ENCODE assay signal across 21 cellular contexts in genomic region chr1:246526915-246527314, GRCh38. TPM values are rescaled to one million over a fixed set of nuclear protein-coding genes. Genes with fewer than 3 reads are reported as not detected.
DNase-seq lines count a peak whose midpoint lies in the region; ATAC-seq, FAIRE-seq and TF ChIP-seq lines count a peak whose summit lies in the region.
"Had no signal": no experiment of that assay in that cellular context is flagged by ENCODE, and none has a peak within 500 bp of the region (broad histone marks: within the 10 kb centered on the region; RNA-seq: fewer than 3 reads in every experiment).

No MANE protein-coding gene starts in this region.

- peak overlapping the region; percentile 82 to 88 for H3K27ac Mint-ChIP-seq in effector memory CD8-positive, alpha-beta T cell

- H3K4me1 ChIP-seq in HepG2 (ENCODE audit: insufficient read depth, low read length) (peaks cover 30% of the 10 kb centered on the region), right lobe of liver (no peaks in the 10 kb centered on the region), OCI-LY7 (ENCODE audit: insufficient read depth, low read length, poor library complexity, severe bottlenecking) (peaks cover 11% of the 10 kb centered on the region)
- H3K4me1 ChIP-seq: ascending aorta, gastrocnemius medialis had no signal

- H3K9me3 ChIP-seq in HepG2 (ENCODE audit: low read length) (peaks cover 14% of the 10 kb centered on the region), right lobe of liver (no peaks in the 10 kb centered on the region), OCI-LY7 (ENCODE audit: low read length) (no peaks in the 10 kb centered on the region)
- H3K9me3 ChIP-seq: gastrocnemius medialis had no signal

- DNase-seq in HepG2 (ENCODE audit: low spot score) = no peak
- no peak for DNase-seq in right lobe of liver
- no peak for DNase-seq in OCI-LY7 (ENCODE audit: low spot score)
- no peak for DNase-seq in effector memory CD8-positive, alpha-beta T cell
- DNase-seq in GM19240 (ENCODE audit: insufficient read length, low spot score) = no peak
- no peak for DNase-seq in frontal cortex (ENCODE audit: low spot score in 2 of 2)
- DNase-seq: activated CD4-positive, alpha-beta T cell treated with anti-CD3 and anti-CD28 coated beads for 48 hours; activated naive CD4-positive, alpha-beta T cell; CD8-positive, alpha-beta T cell; cerebellar nuclear complex; DMS79; gastrocnemius medialis; kidney; NCI-H1105 treated with DMSO at 0.1 percent for 48 hours; NCI-H2107; NCI-H524 treated with DMSO at 0.1 percent for 48 hours; T-cell had no signal

- H3K27me3 Mint-ChIP-seq in effector memory CD8-positive, alpha-beta T cell = no peaks in the 10 kb centered on the region
- H3K27me3 Mint-ChIP-seq: T-cell had no signal

- H3K36me3 ChIP-seq in HepG2 (replicated peaks in 1 of 2; ENCODE audit: control insufficient read depth in 1 of 2, insufficient read depth in 2 of 2, low read length in 2 of 2) (no peaks in the 10 kb centered on the region), right lobe of liver (no peaks in the 10 kb centered on the region), OCI-LY7 (ENCODE audit: insufficient read depth, low read length) (no peaks in the 10 kb centered on the region)
- H3K36me3 ChIP-seq: ascending aorta, gastrocnemius medialis, thoracic aorta had no signal

- no peaks in the 10 kb centered on the region for H3K79me2 ChIP-seq in HepG2 (ENCODE audit: insufficient read depth, low read length)
- no peaks in the 10 kb centered on the region for H3K79me2 ChIP-seq in OCI-LY7 (ENCODE audit: insufficient read depth, low read depth, low read length)

- peak overlapping the region in 1 of 2 donors; percentile 64 for H3K4me3 Mint-ChIP-seq in effector memory CD8-positive, alpha-beta T cell
- H3K4me3 Mint-ChIP-seq: CD8-positive, alpha-beta T cell; T-cell had no signal

- intact Hi-C loops in HepG2 (cut with micrococcal nuclease; ENCODE audit: unreplicated experiment) (no loop called here), right lobe of liver (cut with DNase I) (no loop called here), OCI-LY7 (cut with micrococcal nuclease; ENCODE audit: unreplicated experiment) (no loop called here)

- ATAC-seq in HepG2 (peak; percentile 63), right lobe of liver (no peak), HG03045 (IDR thresholded peaks at IDR 0.05; ENCODE audit: unreplicated experiment) (no peak)
- ATAC-seq in effector memory CD8-positive, alpha-beta T cell (replicated peaks) = no peak
- ATAC-seq: CD8-positive, alpha-beta T cell; gastrocnemius medialis had no signal

- H2AFZ ChIP-seq in HepG2 (ENCODE audit: low read length) (no peak overlapping the region), OCI-LY7 (ENCODE audit: low read length) (peak overlapping the region; percentile 78)

- TF ChIP-seq RAD21 in HepG2 (CRISPR knock-in tag; IDR thresholded peaks at IDR 0.05) = no peak

- H3K27me3 ChIP-seq in HepG2 (ENCODE audit: control insufficient read depth in 1 of 2, insufficient read depth in 2 of 2, low read length in 2 of 2) (peaks cover 3 to 4% of the 10 kb centered on the region in 2 experiments; a peak in 2 of 5 replicates), right lobe of liver (no peaks in the 10 kb centered on the region)
- H3K27me3 ChIP-seq: ascending aorta, gastrocnemius medialis had no signal

- H3K9me3 Mint-ChIP-seq in effector memory CD8-positive, alpha-beta T cell = no peaks in the 10 kb centered on the region

- in situ Hi-C loops in HepG2 (cut with HindIII; ENCODE audit: extremely low pct_ligation_motif_present, low pct_unique_long_range_greater_than_20kb) = no loop called here

- 20% methylated on average over 3 of the region's 7 CpGs for WGBS in HepG2 (ENCODE audit: low lambda C conversion rate)
- WGBS in right lobe of liver (ENCODE audit: insufficient coverage, low coverage, low lambda C conversion rate, missing lambda C conversion rate) = no CpG with 5 or more reads among the region's 7 CpGs

- no peak overlapping the region; the same call in 1 of the 2 replicates for H3K9ac ChIP-seq in HepG2 (ENCODE audit: insufficient read depth, low read depth, low read length)

- peaks cover 10 to 16% of the 10 kb centered on the region in 2 donors for H3K4me1 Mint-ChIP-seq in effector memory CD8-positive, alpha-beta T cell (ENCODE audit: low read depth in 2 of 2)

- POLR2A ChIA-PET in HepG2 (lab: Yijun Ruan, JAX) (interaction anchor here (2.3 kb wide), 1 partner anchor 15 kb away, joined by 5 read pairs; no protein-coding TSS in a partner anchor), OCI-LY7 (lab: Charles Lee) (interaction anchor here (0.5 to 1.8 kb wide), 5 partner anchors 11 to 797 kb away, joined by 3 to 6 read pairs (median 3); no protein-coding TSS in a partner anchor)

- TF ChIP-seq POLR2A in HepG2 (IDR thresholded peaks at IDR 0.05; ENCODE audit: insufficient read depth in 1 of 2, low read depth in 2 of 2, low read length in 2 of 2) (no peak), right lobe of liver (IDR thresholded peaks at IDR 0.05) (no peak)

- CTCF ChIA-PET in HepG2 (lab: Yijun Ruan, JAX; ENCODE audit: low intra/inter-chr PET ratio, low total read pairs) = no interaction called here
- CTCF ChIA-PET in OCI-LY7 (lab: Charles Lee; ENCODE audit: unreplicated experiment) = interaction anchor here (1.3 kb wide), 1 partner anchor 21 kb away, joined by 3 read pairs; no protein-coding TSS in a partner anchor

- H4K20me1 ChIP-seq in HepG2 (ENCODE audit: insufficient read depth, low read length) = no peaks in the 10 kb centered on the region
- H4K20me1 ChIP-seq in OCI-LY7 (ENCODE audit: insufficient read depth, low read length) = no peaks in the 10 kb centered on the region

- no peaks in the 10 kb centered on the region for H3K9me2 ChIP-seq in OCI-LY7 (ENCODE audit: insufficient read depth, low read length)

- BruUV-seq in HepG2 (replicated peaks; lab: Mats Ljungman, UMichigan) (no TSS peak), OCI-LY7 (replicated peaks; lab: Mats Ljungman, UMichigan) (no TSS peak)

- no peak for TF ChIP-seq CTCF in HepG2 (CRISPR knock-in tag; IDR thresholded peaks at IDR 0.05)
- no peak for TF ChIP-seq CTCF in right lobe of liver (IDR thresholded peaks at IDR 0.05)
- TF ChIP-seq CTCF in OCI-LY7 (conservative IDR thresholded peaks at IDR 0.05; ENCODE audit: low read length) = no peak

- H3K27ac ChIP-seq in HepG2 (ENCODE audit: extremely low read length, insufficient read depth, low read length) = no peak overlapping the region
- no peak overlapping the region for H3K27ac ChIP-seq in right lobe of liver
- no peak overlapping the region for H3K27ac ChIP-seq in OCI-LY7 (ENCODE audit: low read depth, low read length, poor library complexity, severe bottlenecking)
- H3K27ac ChIP-seq: ascending aorta, gastrocnemius medialis, thoracic aorta had no signal

- peak overlapping the region; percentile 63 for H3K4me2 ChIP-seq in HepG2 (ENCODE audit: low read depth, low read length)
- peak overlapping the region; percentile 25; the same call in 1 of the 2 replicates for H3K4me2 ChIP-seq in OCI-LY7 (ENCODE audit: low read length)

- H3K4me3 ChIP-seq in HepG2 (replicated peaks in 1 of 3; ENCODE audit: insufficient read depth in 1 of 3, low read depth in 2 of 3, low read length in 3 of 3) (peak overlapping the region in 2 of 3 experiments; percentile 29 to 57; a peak in 4 of 6 replicates), right lobe of liver (no peak overlapping the region), OCI-LY7 (ENCODE audit: low read depth, low read length, poor library complexity, severe bottlenecking) (no peak overlapping the region)
- H3K4me3 ChIP-seq: ascending aorta, gastrocnemius medialis, thoracic aorta had no signal

- H3K36me3 Mint-ChIP-seq in effector memory CD8-positive, alpha-beta T cell (ENCODE audit: insufficient read depth) = no peaks in the 10 kb centered on the region
- H3K36me3 Mint-ChIP-seq: CD8-positive, alpha-beta T cell; T-cell had no signal

- no peak for FAIRE-seq in HepG2 (lab: Jason Lieb, UNC)
- FAIRE-seq in frontal cortex (lab: Jason Lieb, UNC) = no peak
- FAIRE-seq: HTR-8/SVneo, kidney had no signal

- TF ChIP-seq EP300 in HepG2 (IDR thresholded peaks at IDR 0.05; ENCODE audit: low read depth in 2 of 2, low read length in 2 of 2) (no peak), HepG2 (CRISPR knock-in tag; IDR thresholded peaks at IDR 0.05; ENCODE audit: borderline replicate concordance) (no peak)

RNA-seq across cellular contexts. Expression of gene SMYD3, which starts 19.8 kb away (rescaled TPM):
- total RNA-seq in HepG2 (2016; rRNA removed; fragmentation: Illumina TruSeq; extraction: Trizol) (27.7 and 32.9 TPM in 2 replicates), right lobe of liver (10 to 100 TPM in 1 of 6 experiments, 1 to 10 TPM in 5; 6.3 to 10.0 (median 6.6) TPM), OCI-LY7 (2022) (32.5 and 34.5 TPM in 2 replicates), frontal cortex (32.2 TPM)
- total RNA-seq in HepG2 (2016; cell fraction: cytosol; rRNA removed; fragmentation: Illumina TruSeq; extraction: Trizol; ENCODE audit: low read depth) = 54.0 and 56.1 TPM in 2 replicates
- 24.8 and 37.8 TPM in 2 replicates for total RNA-seq in HepG2 (2016; cell fraction: insoluble cytoplasmic fraction; rRNA removed; fragmentation: Illumina TruSeq; extraction: Trizol)
- total RNA-seq in HepG2 (2016; cell fraction: membrane; rRNA removed; fragmentation: Illumina TruSeq; extraction: Trizol) = 35.4 and 37.3 TPM in 2 replicates
- total RNA-seq in HepG2 (2016; cell fraction: nucleus; rRNA removed; fragmentation: Illumina TruSeq; extraction: Trizol) = 28.7 and 30.4 TPM in 2 replicates
- 29.2 and 35.8 TPM in 2 replicates for polyA plus RNA-seq in HepG2 (2011; rRNA removed)
- 19.7 and 23.0 TPM in 2 replicates for polyA plus RNA-seq in HepG2 (2011; cell fraction: cytosol; rRNA removed)
- polyA plus RNA-seq in HepG2 (2011; cell fraction: nucleus; rRNA removed) = 10.9 and 13.1 TPM in 2 replicates
- 44.3 and 60.7 TPM in 2 replicates for polyA plus RNA-seq in HepG2 (2012)
- polyA plus RNA-seq in HepG2 (2016; cell fraction: cytosol; fragmentation: Illumina TruSeq; extraction: Trizol; ENCODE audit: low read depth) = 30.9 and 35.7 TPM in 2 replicates
- polyA plus RNA-seq in HepG2 (2016; cell fraction: insoluble cytoplasmic fraction; fragmentation: Illumina TruSeq; extraction: Trizol; ENCODE audit: low read depth) = 37.3 and 37.7 TPM in 2 replicates
- 25.1 and 29.0 TPM in 2 replicates for polyA plus RNA-seq in HepG2 (2016; cell fraction: membrane; fragmentation: Illumina TruSeq; extraction: Trizol; ENCODE audit: low read depth)
- 17.8 and 20.2 TPM in 2 replicates for polyA plus RNA-seq in HepG2 (2016; cell fraction: nucleus; fragmentation: Illumina TruSeq; extraction: Trizol; ENCODE audit: insufficient read depth, low read depth)
- polyA minus RNA-seq in HepG2 (2011; rRNA and poly(A)+ RNA removed; ENCODE audit: low replicate concordance) = 37.6 and 43.7 TPM in 2 replicates
- polyA minus RNA-seq in HepG2 (2011; cell fraction: cytosol; rRNA and poly(A)+ RNA removed) = 11.4 and 12.4 TPM in 2 replicates
- polyA minus RNA-seq in HepG2 (2011; cell fraction: nucleus; rRNA and poly(A)+ RNA removed) = 59.6 and 65.0 TPM in 2 replicates
- total RNA-seq in OCI-LY7 (2014; rRNA removed; shearing (Covaris generic)) = 26.6 and 28.9 TPM in 2 replicates

RNA-seq across cellular contexts. Expression of gene TFB2M, which starts 39.1 kb away (rescaled TPM):
- total RNA-seq in HepG2 (2016; rRNA removed; fragmentation: Illumina TruSeq; extraction: Trizol) = 31.4 and 45.9 TPM in 2 replicates
- 8.9 and 9.8 TPM in 2 replicates for total RNA-seq in HepG2 (2016; cell fraction: cytosol; rRNA removed; fragmentation: Illumina TruSeq; extraction: Trizol; ENCODE audit: low read depth)
- 32.2 and 43.1 TPM in 2 replicates for total RNA-seq in HepG2 (2016; cell fraction: insoluble cytoplasmic fraction; rRNA removed; fragmentation: Illumina TruSeq; extraction: Trizol)
- total RNA-seq in HepG2 (2016; cell fraction: membrane; rRNA removed; fragmentation: Illumina TruSeq; extraction: Trizol) = 9.8 and 12.0 TPM in 2 replicates
- 17.5 and 20.5 TPM in 2 replicates for total RNA-seq in HepG2 (2016; cell fraction: nucleus; rRNA removed; fragmentation: Illumina TruSeq; extraction: Trizol)
- polyA plus RNA-seq in HepG2 (2011; rRNA removed) = 12.0 and 15.7 TPM in 2 replicates
- polyA plus RNA-seq in HepG2 (2011; cell fraction: cytosol; rRNA removed) = 7.1 and 10.0 TPM in 2 replicates
- 5.1 and 5.6 TPM in 2 replicates for polyA plus RNA-seq in HepG2 (2011; cell fraction: nucleus; rRNA removed)
- 15.8 and 18.7 TPM in 2 replicates for polyA plus RNA-seq in HepG2 (2012)
- polyA plus RNA-seq in HepG2 (2016; cell fraction: cytosol; fragmentation: Illumina TruSeq; extraction: Trizol; ENCODE audit: low read depth) = 3.6 and 3.8 TPM in 2 replicates
- 39.9 and 41.4 TPM in 2 replicates for polyA plus RNA-seq in HepG2 (2016; cell fraction: insoluble cytoplasmic fraction; fragmentation: Illumina TruSeq; extraction: Trizol; ENCODE audit: low read depth)
- 6.0 and 6.8 TPM in 2 replicates for polyA plus RNA-seq in HepG2 (2016; cell fraction: membrane; fragmentation: Illumina TruSeq; extraction: Trizol; ENCODE audit: low read depth)
- polyA plus RNA-seq in HepG2 (2016; cell fraction: nucleus; fragmentation: Illumina TruSeq; extraction: Trizol; ENCODE audit: insufficient read depth, low read depth) = 21.1 and 23.0 TPM in 2 replicates
- polyA minus RNA-seq in HepG2 (2011; rRNA and poly(A)+ RNA removed; ENCODE audit: low replicate concordance) = 4.7 and 9.6 TPM in 2 replicates
- polyA minus RNA-seq in HepG2 (2011; cell fraction: cytosol; rRNA and poly(A)+ RNA removed) = 5.7 and 6.9 TPM in 2 replicates
- 13.8 and 14.8 TPM in 2 replicates for polyA minus RNA-seq in HepG2 (2011; cell fraction: nucleus; rRNA and poly(A)+ RNA removed)
- total RNA-seq in right lobe of liver = 10 to 100 TPM; 13.1 to 24.8 (median 19.6) TPM
- 10.7 and 15.0 TPM in 2 replicates for total RNA-seq in OCI-LY7 (2014; rRNA removed; shearing (Covaris generic))
- total RNA-seq in OCI-LY7 (2022) = 13.2 and 17.5 TPM in 2 replicates
- total RNA-seq in frontal cortex = 22.0 TPM

RNA-seq across cellular contexts. Expression of gene CNST, which starts 39.3 kb away (rescaled TPM):
- total RNA-seq in HepG2 (2016; rRNA removed; fragmentation: Illumina TruSeq; extraction: Trizol) (12.4 and 15.7 TPM in 2 replicates), right lobe of liver (10 to 100 TPM in 5 of 6 experiments, 1 to 10 TPM in 1; 9.8 to 21.7 (median 14.6) TPM), OCI-LY7 (2022) (25.1 and 27.2 TPM in 2 replicates), frontal cortex (34.2 TPM)
- 8.5 and 9.1 TPM in 2 replicates for total RNA-seq in HepG2 (2016; cell fraction: cytosol; rRNA removed; fragmentation: Illumina TruSeq; extraction: Trizol; ENCODE audit: low read depth)
- 12.0 and 15.5 TPM in 2 replicates for total RNA-seq in HepG2 (2016; cell fraction: insoluble cytoplasmic fraction; rRNA removed; fragmentation: Illumina TruSeq; extraction: Trizol)
- total RNA-seq in HepG2 (2016; cell fraction: membrane; rRNA removed; fragmentation: Illumina TruSeq; extraction: Trizol) = 7.1 and 7.9 TPM in 2 replicates
- 12.9 and 18.4 TPM in 2 replicates for total RNA-seq in HepG2 (2016; cell fraction: nucleus; rRNA removed; fragmentation: Illumina TruSeq; extraction: Trizol)
- 6.3 and 6.4 TPM in 2 replicates for polyA plus RNA-seq in HepG2 (2011; rRNA removed)
- 3.1 and 5.0 TPM in 2 replicates for polyA plus RNA-seq in HepG2 (2011; cell fraction: cytosol; rRNA removed)
- 5.9 and 6.8 TPM in 2 replicates for polyA plus RNA-seq in HepG2 (2011; cell fraction: nucleus; rRNA removed)
- 7.3 and 9.2 TPM in 2 replicates for polyA plus RNA-seq in HepG2 (2012)
- polyA plus RNA-seq in HepG2 (2016; cell fraction: cytosol; fragmentation: Illumina TruSeq; extraction: Trizol; ENCODE audit: low read depth) = 1.2 and 1.3 TPM in 2 replicates
- polyA plus RNA-seq in HepG2 (2016; cell fraction: insoluble cytoplasmic fraction; fragmentation: Illumina TruSeq; extraction: Trizol; ENCODE audit: low read depth) = 9.3 and 11.1 TPM in 2 replicates
- 2.1 and 2.4 TPM in 2 replicates for polyA plus RNA-seq in HepG2 (2016; cell fraction: membrane; fragmentation: Illumina TruSeq; extraction: Trizol; ENCODE audit: low read depth)
- 14.1 and 14.2 TPM in 2 replicates for polyA plus RNA-seq in HepG2 (2016; cell fraction: nucleus; fragmentation: Illumina TruSeq; extraction: Trizol; ENCODE audit: insufficient read depth, low read depth)
- 8.5 and 12.2 TPM in 2 replicates for polyA minus RNA-seq in HepG2 (2011; rRNA and poly(A)+ RNA removed; ENCODE audit: low replicate concordance)
- 6.3 and 8.2 TPM in 2 replicates for polyA minus RNA-seq in HepG2 (2011; cell fraction: cytosol; rRNA and poly(A)+ RNA removed)
- 35.5 and 40.3 TPM in 2 replicates for polyA minus RNA-seq in HepG2 (2011; cell fraction: nucleus; rRNA and poly(A)+ RNA removed)
- total RNA-seq in OCI-LY7 (2014; rRNA removed; shearing (Covaris generic)) = 14.6 and 17.1 TPM in 2 replicates

Comparison
In these comparisons a context has a peak if more than half of its experiments do, and no peak if none do; other contexts are left out.
1. H3K4me3 ChIP-seq: peak in HepG2 (2 of 3); none in right lobe of liver (0 of 3) and OCI-LY7 (single experiment).